In genomic region chr17:46026815-46027125, GRCh38 we compare ENCODE assay signal across 18 cellular contexts. TPM values are rescaled to one million over a fixed set of nuclear protein-coding genes. Genes with fewer than 3 reads are reported as not detected.
DNase-seq lines count a peak whose midpoint lies in the region; ATAC-seq, FAIRE-seq and TF ChIP-seq lines count a peak whose summit lies in the region.
"Had no signal": no experiment of that assay in that cellular context is flagged by ENCODE, and none has a peak within 500 bp of the region (broad histone marks: within the 10 kb centered on the region; RNA-seq: fewer than 3 reads in every experiment).

No MANE protein-coding gene starts in this region.

- H3K36me3 ChIP-seq in esophagus muscularis mucosa = peaks cover 14 to 82% (median 42%) of the 10 kb centered on the region in 4 donors
- peaks cover 0 to 55% of the 10 kb centered on the region in 2 donors for H3K36me3 ChIP-seq in gastrocnemius medialis

- in situ Hi-C loops in gastrocnemius medialis (cut with MboI; ENCODE audit: low sequenced_read_pairs in 4 of 4) = no loop called here

- H3K4me3 ChIP-seq in NB4 (ENCODE audit: low read depth, low read length) (no peak overlapping the region), esophagus muscularis mucosa (no peak overlapping the region), gastrocnemius medialis (no peak overlapping the region)

- ATAC-seq in gastrocnemius medialis = no peak
- ATAC-seq in HG02852 (IDR thresholded peaks at IDR 0.05; ENCODE audit: unreplicated experiment) = no peak
- ATAC-seq: activated CD4-positive, CD25-positive, alpha-beta regulatory T cell treated with anti-CD3 and anti-CD28 coated beads, Interleukin-2, amount 50 U/mL, for 24 hours; Panc1 had no signal

- TF ChIP-seq CTCF in NB4 (IDR thresholded peaks at IDR 0.05; ENCODE audit: low read depth, low read length) (no peak), esophagus muscularis mucosa (IDR thresholded peaks at IDR 0.05) (no peak), gastrocnemius medialis (IDR thresholded peaks at IDR 0.05 in 4 of 5, conservative IDR thresholded peaks at IDR 0.05 in 1 of 5) (no peak)

- intact Hi-C loops in esophagus muscularis mucosa (cut with DNase I) = no loop called here
- intact Hi-C loops in gastrocnemius medialis (cut with DNase I; ENCODE audit: low total_unique reads) = no loop called here

- WGBS in esophagus muscularis mucosa = 54% methylated on average over 3 of the region's 3 CpGs

- peaks cover 8 to 20% (median 13%) of the 10 kb centered on the region in 4 donors for H3K4me1 ChIP-seq in esophagus muscularis mucosa
- peaks cover 16 to 18% of the 10 kb centered on the region in 2 donors for H3K4me1 ChIP-seq in gastrocnemius medialis

- H3K9me3 ChIP-seq in esophagus muscularis mucosa (no peaks in the 10 kb centered on the region), gastrocnemius medialis (no peaks in the 10 kb centered on the region)

- FAIRE-seq in HTR-8/SVneo (lab: Jason Lieb, UNC) = no peak
- FAIRE-seq: islet of Langerhans had no signal

- H3K27ac ChIP-seq in esophagus muscularis mucosa (replicated peaks in 1 of 4) (peak overlapping the region in 3 of 4 donors; percentile 2 to 36 (median 31)), gastrocnemius medialis (peak overlapping the region; percentile 58 to 74 (median 70))
- H3K27ac ChIP-seq: 22Rv1, parathyroid adenoma had no signal

- TF ChIP-seq POLR2A in NB4 (IDR thresholded peaks at IDR 0.05; ENCODE audit: extremely low read depth, insufficient read length) (no peak), esophagus muscularis mucosa (IDR thresholded peaks at IDR 0.05; ENCODE audit: low read depth) (no peak), gastrocnemius medialis (IDR thresholded peaks at IDR 0.05) (no peak)

- DNase-seq in NCI-H345 (lab: John Stamatoyannopoulos, UW) = peak; percentile 8
- DNase-seq in NCI-H345 treated with DMSO at 0.1 percent for 48 hours (lab: John Stamatoyannopoulos, UW; ENCODE audit: unreplicated experiment) = no peak
- DNase-seq in NB4 (ENCODE audit: low read depth) = peak; percentile 40
- no peak for DNase-seq in esophagus muscularis mucosa (ENCODE audit: extremely low spot score)
- DNase-seq in gastrocnemius medialis = no peak
- no peak for DNase-seq in NCI-H510A treated with DMSO at 0.1 percent for 48 hours (lab: John Stamatoyannopoulos, UW)
- DNase-seq in HTR-8/SVneo (ENCODE audit: insufficient read length, low spot score) = no peak
- DNase-seq: activated T-cell treated with anti-CD3 and anti-CD28 coated beads, Interleukin-2, amount 50 U/mL, for 1 hour; NCI-H526 treated with DMSO at 0.1 percent for 48 hours had no signal

- H3K27me3 ChIP-seq in esophagus muscularis mucosa (no peaks in the 10 kb centered on the region), gastrocnemius medialis (no peaks in the 10 kb centered on the region)

- no peak for TF ChIP-seq EP300 in esophagus muscularis mucosa (IDR thresholded peaks at IDR 0.05)

RNA-seq across cellular contexts. Expression of gene STH, which starts 27.7 kb away (rescaled TPM):
- not detected for total RNA-seq in esophagus muscularis mucosa
- total RNA-seq in gastrocnemius medialis = not detected
- total RNA-seq: mononuclear cell; subcutaneous adipose tissue; T-helper 1 cell treated with Interleukin-12 subunit alpha and Interleukin-12 subunit beta and Interleukin-4 antibody, amounts not matched to agents 30 ng/mL and 1 ng/mL, for 36 hours had no signal

Comparison
In these comparisons a context has a peak if more than half of its experiments do, and no peak if none do; other contexts are left out.
1. DNase-seq: peak in NCI-H345 (single experiment) and NB4 (single experiment); none in NCI-H345 treated with DMSO at 0.1 percent for 48 hours (single experiment), esophagus muscularis mucosa (single experiment), gastrocnemius medialis (0 of 2), NCI-H510A treated with DMSO at 0.1 percent for 48 hours (single experiment) and HTR-8/SVneo (single experiment).